In genomic region chr11:6455070-6455469, GRCh38 we compare ENCODE assay signal across 1 cellular context.
TF ChIP-seq lines count a peak whose summit lies in the region.

No MANE protein-coding gene starts in this region.

TF ChIP-seq in K562, 482 proteins besides CTCF, POLR2A, EP300 and RAD21:
- TF ChIP-seq XRCC4 (IDR thresholded peaks at IDR 0.05; ENCODE audit: extremely low read depth, insufficient read depth, insufficient read length) (no peak), ZFP30 (CRISPR knock-in tag; IDR thresholded peaks at IDR 0.05; ENCODE audit: borderline replicate concordance) (no peak), FOXP4 (CRISPR knock-in tag; IDR thresholded peaks at IDR 0.05; ENCODE audit: borderline replicate concordance) (no peak), TARDBP (IDR thresholded peaks at IDR 0.05) (no peak), NKRF (IDR thresholded peaks at IDR 0.05; ENCODE audit: borderline replicate concordance) (no peak), PYGO2 (tag; IDR thresholded peaks at IDR 0.05) (no peak), ZNF695 (CRISPR knock-in tag; IDR thresholded peaks at IDR 0.05) (no peak), ARID3A (IDR thresholded peaks at IDR 0.05; ENCODE audit: borderline replicate concordance, low read depth, low read length) (no peak), ETV1 (tag; conservative IDR thresholded peaks at IDR 0.05; ENCODE audit: low read depth) (no peak), TRIM28 (IDR thresholded peaks at IDR 0.05) (no peak), SIN3B (IDR thresholded peaks at IDR 0.05; ENCODE audit: low read depth) (no peak), ZNF583 (CRISPR knock-in tag; IDR thresholded peaks at IDR 0.05) (no peak), KLF6 (CRISPR knock-in tag; IDR thresholded peaks at IDR 0.05; ENCODE audit: borderline replicate concordance) (no peak), ZNF766 (CRISPR knock-in tag; conservative IDR thresholded peaks at IDR 0.05) (no peak), TFE3 (CRISPR knock-in tag; IDR thresholded peaks at IDR 0.05) (peak; percentile 92), TOE1 (IDR thresholded peaks at IDR 0.05; ENCODE audit: borderline replicate concordance) (peak; percentile 42; the same call in 1 of the 2 replicates), TOE1 (CRISPR knock-in tag; IDR thresholded peaks at IDR 0.05; ENCODE audit: borderline replicate concordance, low read depth) (no peak), RAD51 (IDR thresholded peaks at IDR 0.05; ENCODE audit: borderline replicate concordance, low read depth) (peak; percentile 57)
- TF ChIP-seq, protein P1, sequence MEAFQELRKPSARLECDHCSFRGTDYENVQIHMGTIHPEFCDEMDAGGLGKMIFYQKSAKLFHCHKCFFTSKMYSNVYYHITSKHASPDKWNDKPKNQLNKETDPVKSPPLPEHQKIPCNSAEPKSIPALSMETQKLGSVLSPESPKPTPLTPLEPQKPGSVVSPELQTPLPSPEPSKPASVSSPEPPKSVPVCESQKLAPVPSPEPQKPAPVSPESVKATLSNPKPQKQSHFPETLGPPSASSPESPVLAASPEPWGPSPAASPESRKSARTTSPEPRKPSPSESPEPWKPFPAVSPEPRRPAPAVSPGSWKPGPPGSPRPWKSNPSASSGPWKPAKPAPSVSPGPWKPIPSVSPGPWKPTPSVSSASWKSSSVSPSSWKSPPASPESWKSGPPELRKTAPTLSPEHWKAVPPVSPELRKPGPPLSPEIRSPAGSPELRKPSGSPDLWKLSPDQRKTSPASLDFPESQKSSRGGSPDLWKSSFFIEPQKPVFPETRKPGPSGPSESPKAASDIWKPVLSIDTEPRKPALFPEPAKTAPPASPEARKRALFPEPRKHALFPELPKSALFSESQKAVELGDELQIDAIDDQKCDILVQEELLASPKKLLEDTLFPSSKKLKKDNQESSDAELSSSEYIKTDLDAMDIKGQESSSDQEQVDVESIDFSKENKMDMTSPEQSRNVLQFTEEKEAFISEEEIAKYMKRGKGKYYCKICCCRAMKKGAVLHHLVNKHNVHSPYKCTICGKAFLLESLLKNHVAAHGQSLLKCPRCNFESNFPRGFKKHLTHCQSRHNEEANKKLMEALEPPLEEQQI (IDR thresholded peaks at IDR 0.05): no peak
- TF ChIP-seq, protein P2, sequence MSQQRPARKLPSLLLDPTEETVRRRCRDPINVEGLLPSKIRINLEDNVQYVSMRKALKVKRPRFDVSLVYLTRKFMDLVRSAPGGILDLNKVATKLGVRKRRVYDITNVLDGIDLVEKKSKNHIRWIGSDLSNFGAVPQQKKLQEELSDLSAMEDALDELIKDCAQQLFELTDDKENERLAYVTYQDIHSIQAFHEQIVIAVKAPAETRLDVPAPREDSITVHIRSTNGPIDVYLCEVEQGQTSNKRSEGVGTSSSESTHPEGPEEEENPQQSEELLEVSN (IDR thresholded peaks at IDR 0.05; ENCODE audit: borderline replicate concordance in 1 of 2, extremely low read depth in 1 of 2, insufficient read depth in 1 of 2, insufficient read length in 1 of 2, low read depth in 1 of 2, low read length in 1 of 2, poor library complexity in 1 of 2, severe bottlenecking in 1 of 2): no peak
- TF ChIP-seq, protein P3, sequence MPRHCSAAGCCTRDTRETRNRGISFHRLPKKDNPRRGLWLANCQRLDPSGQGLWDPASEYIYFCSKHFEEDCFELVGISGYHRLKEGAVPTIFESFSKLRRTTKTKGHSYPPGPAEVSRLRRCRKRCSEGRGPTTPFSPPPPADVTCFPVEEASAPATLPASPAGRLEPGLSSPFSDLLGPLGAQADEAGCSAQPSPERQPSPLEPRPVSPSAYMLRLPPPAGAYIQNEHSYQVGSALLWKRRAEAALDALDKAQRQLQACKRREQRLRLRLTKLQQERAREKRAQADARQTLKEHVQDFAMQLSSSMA (CRISPR knock-in tag; IDR thresholded peaks at IDR 0.05): no peak
